9 cellular contexts compared by ENCODE assay signal in the genomic region with DNA sequence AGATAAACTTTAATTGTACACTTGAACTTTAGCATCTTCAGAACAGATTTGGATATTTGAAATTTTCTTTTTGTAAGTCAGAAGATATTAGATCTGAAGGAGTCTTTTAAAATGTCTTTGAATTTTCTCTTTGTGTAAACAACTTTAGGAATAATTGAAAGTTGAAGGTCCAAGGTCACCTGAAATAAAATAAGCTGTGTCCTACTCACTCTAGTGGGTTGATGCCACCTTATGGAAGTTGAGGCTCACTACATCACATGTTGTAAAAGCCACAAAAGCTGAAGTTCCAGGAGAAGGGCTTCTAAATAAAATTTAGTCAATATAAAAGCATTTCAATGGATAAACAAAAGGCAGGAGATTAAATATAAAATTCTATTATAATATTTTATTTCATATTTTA.
DNase-seq lines count a peak whose midpoint lies in the region; ATAC-seq and TF ChIP-seq lines count a peak whose summit lies in the region.
"Had no signal": no experiment of that assay in that cellular context is flagged by ENCODE, and none has a peak within 500 bp of the region (broad histone marks: within the 10 kb centered on the region; RNA-seq: fewer than 3 reads in every experiment).

No MANE protein-coding gene starts in this region.

- no peak overlapping the region for H3K27ac ChIP-seq in CD4-positive, alpha-beta T cell (ENCODE audit: low read depth, low read length)

- no peaks in the 10 kb centered on the region for H3K9me3 ChIP-seq in Caco-2
- no peaks in the 10 kb centered on the region for H3K9me3 ChIP-seq in CD4-positive, alpha-beta T cell (ENCODE audit: control insufficient read depth, low read length)

- H3K9me3 Mint-ChIP-seq in Caco-2 (ENCODE audit: unreplicated experiment), result no peaks in the 10 kb centered on the region
- H3K9me3 Mint-ChIP-seq in CD4-positive, alpha-beta T cell, result no peaks in the 10 kb centered on the region

- POLR2A ChIA-PET in Caco-2 (lab: Charles Lee), result no interaction called here
- POLR2A ChIA-PET in CD4-positive, alpha-beta T cell (lab: Charles Lee), result no interaction called here

- ATAC-seq in GM18907 (IDR thresholded peaks at IDR 0.05; ENCODE audit: unreplicated experiment) (peak; percentile 83), HG03520 (IDR thresholded peaks at IDR 0.05; ENCODE audit: unreplicated experiment) (peak; percentile 89), SK-N-SH treated with all-trans-retinoic acid at 6 μM for 48 hours (peak; percentile 57; the same call in 1 of the 3 replicates)
- no peak for ATAC-seq in CD4-positive, alpha-beta T cell (ENCODE audit: poor library complexity)

- no peaks in the 10 kb centered on the region for H3K4me1 Mint-ChIP-seq in Caco-2 (ENCODE audit: low read depth, unreplicated experiment)
- H3K4me1 Mint-ChIP-seq in CD4-positive, alpha-beta T cell (ENCODE audit: low read depth), result no peaks in the 10 kb centered on the region

- no peak overlapping the region for H3K4me3 ChIP-seq in Caco-2 (ENCODE audit: low read depth, low read length)
- H3K4me3 ChIP-seq in kidney epithelial cell (ENCODE audit: low read depth, low read length), result no peak overlapping the region
- H3K4me3 ChIP-seq: lung had no signal

- no peaks in the 10 kb centered on the region for H3K4me1 ChIP-seq in Caco-2

- peak in 1 of 2 experiments; percentile 23 for DNase-seq in Caco-2
- no peak for DNase-seq in kidney epithelial cell (ENCODE audit: low read depth)
- no peak for DNase-seq in ecto neural progenitor cell (ENCODE audit: low spot score)
- DNase-seq in CD4-positive, alpha-beta T cell, result no peak
- DNase-seq in UCSD-AML1 (lab: John Stamatoyannopoulos, UW; ENCODE audit: unreplicated experiment), result no peak

- H3K4me3 Mint-ChIP-seq in Caco-2 (ENCODE audit: unreplicated experiment), result no peak overlapping the region
- no peak overlapping the region for H3K4me3 Mint-ChIP-seq in CD4-positive, alpha-beta T cell

- H3K36me3 Mint-ChIP-seq in Caco-2 (ENCODE audit: insufficient read depth, unreplicated experiment), result no peaks in the 10 kb centered on the region
- no peaks in the 10 kb centered on the region for H3K36me3 Mint-ChIP-seq in CD4-positive, alpha-beta T cell (ENCODE audit: low read depth)

- BruUV-seq in Caco-2 (replicated peaks; lab: Mats Ljungman, UMichigan), result no TSS peak

- TF ChIP-seq CTCF in Caco-2 (IDR thresholded peaks at IDR 0.05; ENCODE audit: insufficient read depth in 1 of 2, low read depth in 1 of 2, low read length in 1 of 2, severe bottlenecking in 1 of 2, unreplicated experiment in 1 of 2), result peak; percentile 24 to 55
- peak; percentile 73 for TF ChIP-seq CTCF in kidney epithelial cell (IDR thresholded peaks at IDR 0.05; ENCODE audit: insufficient read depth, low read length, poor library complexity, severe bottlenecking)
- no peak for TF ChIP-seq CTCF in CD4-positive, alpha-beta T cell (IDR thresholded peaks at IDR 0.05)

- intact Hi-C loops in Caco-2 (cut with micrococcal nuclease; ENCODE audit: unreplicated experiment), result loop anchor here (1.0 to 2.0 kb wide), 2 partner anchors 99 to 122 kb away; a partner anchor contains a TSS
- intact Hi-C loops in CD4-positive, alpha-beta T cell (cut with DNase I, micrococcal nuclease), result no loop called here

- H3K36me3 ChIP-seq in Caco-2 (ENCODE audit: control insufficient read depth, insufficient read depth, low read length) (no peaks in the 10 kb centered on the region), kidney epithelial cell (ENCODE audit: control insufficient read depth, insufficient read depth, low read length) (no peaks in the 10 kb centered on the region)

- H3K27me3 ChIP-seq in Caco-2 (replicated peaks; ENCODE audit: control insufficient read depth, insufficient read depth, low read length) (no peaks in the 10 kb centered on the region), kidney epithelial cell (ENCODE audit: control insufficient read depth, insufficient read depth, low read length) (no peaks in the 10 kb centered on the region)
- H3K27me3 ChIP-seq in CD4-positive, alpha-beta T cell (ENCODE audit: control insufficient read depth, insufficient read depth, low read length), result no peaks in the 10 kb centered on the region

- CTCF ChIA-PET in Caco-2 (lab: Charles Lee), result interaction anchor here (0.7 to 1.2 kb wide), 4 partner anchors 231 to 480 kb away, joined by 4 to 10 read pairs (median 6); no protein-coding TSS in a partner anchor
- CTCF ChIA-PET in CD4-positive, alpha-beta T cell (lab: Charles Lee), result no interaction called here

- no peak overlapping the region for H3K27ac Mint-ChIP-seq in Caco-2 (ENCODE audit: unreplicated experiment)
- H3K27ac Mint-ChIP-seq in CD4-positive, alpha-beta T cell, result no peak overlapping the region

- no peaks in the 10 kb centered on the region for H3K27me3 Mint-ChIP-seq in Caco-2 (ENCODE audit: insufficient read depth, unreplicated experiment)
- peaks cover 6% of the 10 kb centered on the region for H3K27me3 Mint-ChIP-seq in CD4-positive, alpha-beta T cell

TF ChIP-seq in SK-N-SH treated with all-trans-retinoic acid at 6 μM for 48 hours, 23 proteins besides CTCF, POLR2A, EP300 and RAD21:
- TF ChIP-seq ZNF565 (CRISPR knock-in tag; conservative IDR thresholded peaks at IDR 0.05; ENCODE audit: low read depth) (no peak), ZFP3 (CRISPR knock-in tag; IDR thresholded peaks at IDR 0.05) (no peak), ISL1 (CRISPR knock-in tag; IDR thresholded peaks at IDR 0.05) (no peak)
TF ChIP-seq in SK-N-SH treated with all-trans-retinoic acid at 6 μM for 48 hours: peak in this region for 0.
